32 cellular contexts compared by ENCODE assay signal in genomic region chr7:146858690-146859089, GRCh38.
DNase-seq lines count a peak whose midpoint lies in the region; ATAC-seq, FAIRE-seq and TF ChIP-seq lines count a peak whose summit lies in the region.
"Had no signal": no experiment of that assay in that cellular context is flagged by ENCODE, and none has a peak within 500 bp of the region (broad histone marks: within the 10 kb centered on the region; RNA-seq: fewer than 3 reads in every experiment).

No MANE protein-coding gene starts in this region.

- no peak for DNase-seq in HepG2 (ENCODE audit: low spot score)
- DNase-seq in right lobe of liver = no peak
- DNase-seq in A549 (ENCODE audit: low read depth in 1 of 2, low spot score in 1 of 2) = no peak
- DNase-seq in IMR-90 = no peak
- DNase-seq: 8988T; ACHN; AML-193; BE2C; C1 segment of cervical spinal cord; Caco-2; Calu3; CD4-positive, alpha-beta memory T cell; CD4-positive, alpha-beta T cell; CD4-positive, CD25-positive, alpha-beta regulatory T cell; CD8-positive, alpha-beta memory T cell; CD8-positive, alpha-beta T cell; COR-L47; DMS 273 treated with DMSO at 0.1 percent for 48 hours; DMS153; DMS53; DMS79; DMS79 treated with DMSO at 0.1 percent for 48 hours; DND-41; EL had no signal

- in situ Hi-C loops in HepG2 (cut with HindIII; ENCODE audit: extremely low pct_ligation_motif_present, low pct_unique_long_range_greater_than_20kb) = no loop called here
- in situ Hi-C loops in IMR-90 (cut with MboI; ENCODE audit: low sequenced_read_pairs) = no loop called here

- H3K27me3 ChIP-seq in HepG2 (ENCODE audit: control insufficient read depth in 1 of 2, insufficient read depth in 2 of 2, low read length in 2 of 2) (no peaks in the 10 kb centered on the region), right lobe of liver (no peaks in the 10 kb centered on the region), IMR-90 (ENCODE audit: control insufficient read depth, insufficient read depth, low read length) (no peaks in the 10 kb centered on the region)
- H3K27me3 ChIP-seq: BE2C; BLaER1; BLaER1 treated with 17β-estradiol and CSF1 and Interleukin-3, amounts not matched to agents 10 nM and 100 nM had no signal

- H3K4me3 ChIP-seq in HepG2 (replicated peaks in 1 of 3; ENCODE audit: insufficient read depth in 1 of 3, low read depth in 2 of 3, low read length in 3 of 3) (no peak overlapping the region), right lobe of liver (no peak overlapping the region), A549 (no peak overlapping the region), IMR-90 (ENCODE audit: insufficient read depth, low read depth, low read length) (no peak overlapping the region)
- H3K4me3 ChIP-seq: BLaER1; BLaER1 treated with 17β-estradiol and CSF1 and Interleukin-3, amounts not matched to agents 10 nM and 100 nM had no signal

- no peak overlapping the region for H4K91ac ChIP-seq in IMR-90 (ENCODE audit: insufficient read depth, low read depth, low read length)

- intact Hi-C loops in HepG2 (cut with micrococcal nuclease; ENCODE audit: unreplicated experiment) (no loop called here), right lobe of liver (cut with DNase I) (no loop called here), IMR-90 (cut with micrococcal nuclease) (no loop called here)

- dilution Hi-C loops in IMR-90 (cut with HindIII; ENCODE audit: low sequenced_read_pairs, unreplicated experiment) = no loop called here

- no peak for TF ChIP-seq EP300 in HepG2 (IDR thresholded peaks at IDR 0.05; ENCODE audit: low read depth in 2 of 2, low read length in 2 of 2)
- no peak for TF ChIP-seq EP300 in HepG2 (CRISPR knock-in tag; IDR thresholded peaks at IDR 0.05; ENCODE audit: borderline replicate concordance)
- no peak for TF ChIP-seq EP300 in A549 (IDR thresholded peaks at IDR 0.05)

- H3K36me3 ChIP-seq in HepG2 (replicated peaks in 1 of 2; ENCODE audit: control insufficient read depth in 1 of 2, insufficient read depth in 2 of 2, low read length in 2 of 2) = no peaks in the 10 kb centered on the region
- no peaks in the 10 kb centered on the region for H3K36me3 ChIP-seq in right lobe of liver
- H3K36me3 ChIP-seq in IMR-90 (ENCODE audit: control insufficient read depth, insufficient read depth, low read length) = no peaks in the 10 kb centered on the region
- H3K36me3 ChIP-seq: BE2C; BLaER1; BLaER1 treated with 17β-estradiol and CSF1 and Interleukin-3, amounts not matched to agents 10 nM and 100 nM had no signal

- H3K27ac ChIP-seq in HepG2 (ENCODE audit: extremely low read length, insufficient read depth, low read length) (no peak overlapping the region), right lobe of liver (no peak overlapping the region), A549 (no peak overlapping the region), IMR-90 (ENCODE audit: insufficient read depth, low read length) (no peak overlapping the region)
- H3K27ac ChIP-seq: 22Rv1; BLaER1; BLaER1 treated with 17β-estradiol and CSF1 and Interleukin-3, amounts not matched to agents 10 nM and 100 nM; C4-2B had no signal

- no peak overlapping the region for H2BK15ac ChIP-seq in IMR-90 (ENCODE audit: low read depth, low read length)

- no peak overlapping the region for H3K14ac ChIP-seq in IMR-90 (replicated peaks; ENCODE audit: low read depth, low read length)

- ATAC-seq in HepG2 = no peak
- no peak for ATAC-seq in right lobe of liver
- no peak for ATAC-seq in A549
- no peak for ATAC-seq in IMR-90 (ENCODE audit: low read depth)
- no peak for ATAC-seq in GM19351 (IDR thresholded peaks at IDR 0.05; ENCODE audit: unreplicated experiment)
- no peak for ATAC-seq in GM21447 (IDR thresholded peaks at IDR 0.05; ENCODE audit: unreplicated experiment)
- ATAC-seq: CD8-positive, alpha-beta T cell had no signal

- H2AK9ac ChIP-seq in IMR-90 (replicated peaks; ENCODE audit: low read depth, low read length, poor library complexity) = no peak overlapping the region

- H3K9me3 ChIP-seq in HepG2 (ENCODE audit: low read length) (peaks cover 92% of the 10 kb centered on the region), right lobe of liver (no peaks in the 10 kb centered on the region), A549 (no peaks in the 10 kb centered on the region), IMR-90 (ENCODE audit: control insufficient read depth, insufficient read depth, low read length) (peaks cover 2% of the 10 kb centered on the region)
- H3K9me3 ChIP-seq: BE2C; BLaER1; BLaER1 treated with 17β-estradiol and CSF1 and Interleukin-3, amounts not matched to agents 10 nM and 100 nM; Caco-2 had no signal

- H3K79me2 ChIP-seq in HepG2 (ENCODE audit: insufficient read depth, low read length) = no peaks in the 10 kb centered on the region

- no TSS peak for BruUV-seq in HepG2 (replicated peaks; lab: Mats Ljungman, UMichigan)
- no TSS peak for BruUV-seq in IMR-90 (replicated peaks; lab: Mats Ljungman, UMichigan)

- no peak overlapping the region for H4K5ac ChIP-seq in IMR-90 (ENCODE audit: low read depth, low read length)

- H3K9ac ChIP-seq in HepG2 (ENCODE audit: insufficient read depth, low read depth, low read length) (no peak overlapping the region), IMR-90 (ENCODE audit: low read depth, low read length) (no peak overlapping the region)
- H3K9ac ChIP-seq: BLaER1; BLaER1 treated with 17β-estradiol and CSF1 and Interleukin-3, amounts not matched to agents 10 nM and 100 nM had no signal

- H2BK20ac ChIP-seq in IMR-90 (ENCODE audit: low read depth, low read length) = no peak overlapping the region

- no peak overlapping the region for H4K8ac ChIP-seq in IMR-90 (ENCODE audit: low read depth in 2 of 2, low read length in 2 of 2)

- H3K79me1 ChIP-seq in IMR-90 (ENCODE audit: low read depth in 1 of 2, low read length in 2 of 2) = no peaks in the 10 kb centered on the region

- no peaks in the 10 kb centered on the region for H3K9me1 ChIP-seq in IMR-90 (ENCODE audit: insufficient read depth, low read length)

- no peak overlapping the region for H3K4ac ChIP-seq in IMR-90 (ENCODE audit: low read depth, low read length)

- H3K56ac ChIP-seq in IMR-90 (ENCODE audit: extremely low read depth, insufficient read depth, low read length) = no peak overlapping the region

- H3K4me1 ChIP-seq in HepG2 (ENCODE audit: insufficient read depth, low read length) = no peaks in the 10 kb centered on the region
- H3K4me1 ChIP-seq in right lobe of liver = no peaks in the 10 kb centered on the region
- no peaks in the 10 kb centered on the region for H3K4me1 ChIP-seq in A549
- H3K4me1 ChIP-seq in IMR-90 (ENCODE audit: control insufficient read depth, insufficient read depth, low read length) = no peaks in the 10 kb centered on the region
- H3K4me1 ChIP-seq: BE2C had no signal

- no peak overlapping the region for H2AK5ac ChIP-seq in IMR-90 (ENCODE audit: low read depth, low read length)

- CTCF ChIA-PET in HepG2 (lab: Yijun Ruan, JAX; ENCODE audit: low intra/inter-chr PET ratio, low total read pairs) = no interaction called here
- CTCF ChIA-PET in A549 (lab: Yijun Ruan, JAX) = no interaction called here
- CTCF ChIA-PET in IMR-90 (lab: Yijun Ruan, JAX) = no interaction called here

- H2AFZ ChIP-seq in HepG2 (ENCODE audit: low read length) (no peak overlapping the region), IMR-90 (replicated peaks; ENCODE audit: low read length, poor library complexity) (no peak overlapping the region)

- H2BK5ac ChIP-seq in IMR-90 (ENCODE audit: low read depth, low read length, poor library complexity, severe bottlenecking) = no peak overlapping the region

- TF ChIP-seq POLR2A in HepG2 (IDR thresholded peaks at IDR 0.05; ENCODE audit: insufficient read depth in 1 of 2, low read depth in 2 of 2, low read length in 2 of 2) (no peak), right lobe of liver (IDR thresholded peaks at IDR 0.05) (no peak), A549 (IDR thresholded peaks at IDR 0.05; ENCODE audit: low read length) (no peak), IMR-90 (IDR thresholded peaks at IDR 0.05; ENCODE audit: low read depth, low read length) (no peak)

- TF ChIP-seq RAD21 in HepG2 (CRISPR knock-in tag; IDR thresholded peaks at IDR 0.05) (no peak), A549 (conservative IDR thresholded peaks at IDR 0.05 in 1 of 2, IDR thresholded peaks at IDR 0.05 in 1 of 2) (no peak), IMR-90 (IDR thresholded peaks at IDR 0.05; ENCODE audit: low read length) (no peak)

- no peak overlapping the region for H3K4me2 ChIP-seq in HepG2 (ENCODE audit: low read depth, low read length)
- H3K4me2 ChIP-seq in A549 = no peak overlapping the region
- no peak overlapping the region for H3K4me2 ChIP-seq in IMR-90 (ENCODE audit: low read depth, low read length)
- H3K4me2 ChIP-seq: BLaER1; BLaER1 treated with 17β-estradiol and CSF1 and Interleukin-3, amounts not matched to agents 10 nM and 100 nM had no signal

- no peak overlapping the region for H3K23ac ChIP-seq in IMR-90 (ENCODE audit: low read depth, low read length)

- TF ChIP-seq CTCF in HepG2 (CRISPR knock-in tag; IDR thresholded peaks at IDR 0.05) = no peak
- TF ChIP-seq CTCF in right lobe of liver (IDR thresholded peaks at IDR 0.05) = no peak
- no peak for TF ChIP-seq CTCF in A549 (IDR thresholded peaks at IDR 0.05)
- no peak for TF ChIP-seq CTCF in IMR-90 (conservative IDR thresholded peaks at IDR 0.05; ENCODE audit: low read depth, low read length)

- H4K20me1 ChIP-seq in HepG2 (ENCODE audit: insufficient read depth, low read length) = no peaks in the 10 kb centered on the region
- no peaks in the 10 kb centered on the region for H4K20me1 ChIP-seq in IMR-90 (ENCODE audit: insufficient read depth, low read length)
- H4K20me1 ChIP-seq: BLaER1; BLaER1 treated with 17β-estradiol and CSF1 and Interleukin-3, amounts not matched to agents 10 nM and 100 nM had no signal

- FAIRE-seq in HepG2 (lab: Jason Lieb, UNC) = no peak
- FAIRE-seq in A549 (lab: Jason Lieb, UNC) = no peak
- FAIRE-seq: A204.1, D721Med had no signal

- POLR2A ChIA-PET in HepG2 (lab: Yijun Ruan, JAX) (no interaction called here), A549 (lab: Yijun Ruan, JAX) (no interaction called here), IMR-90 (lab: Charles Lee; ENCODE audit: unreplicated experiment) (no interaction called here)

- H2BK120ac ChIP-seq in IMR-90 (ENCODE audit: low read depth, low read length) = no peak overlapping the region

- no peak overlapping the region for H3K18ac ChIP-seq in IMR-90 (ENCODE audit: low read depth, low read length)

TF ChIP-seq in HepG2, 621 proteins besides CTCF, POLR2A, EP300 and RAD21 (continues in another document):
- no peak for TF ChIP-seq KAT2B (IDR thresholded peaks at IDR 0.05; ENCODE audit: borderline replicate concordance, low read depth, low read length)
- TF ChIP-seq KLF6 (CRISPR knock-in tag; IDR thresholded peaks at IDR 0.05) = no peak

TF ChIP-seq in A549, 52 proteins besides CTCF, POLR2A, EP300 and RAD21:
- TF ChIP-seq MAFK (IDR thresholded peaks at IDR 0.05; ENCODE audit: partially characterized antibody) (peak; percentile 46), ESRRA (IDR thresholded peaks at IDR 0.05; ENCODE audit: borderline replicate concordance, low read length) (no peak), POLR2AphosphoS2 (conservative IDR thresholded peaks at IDR 0.05; ENCODE audit: low read length) (no peak)
